Comparison of ENCODE assay signal across 8 cellular contexts in the genomic region with DNA sequence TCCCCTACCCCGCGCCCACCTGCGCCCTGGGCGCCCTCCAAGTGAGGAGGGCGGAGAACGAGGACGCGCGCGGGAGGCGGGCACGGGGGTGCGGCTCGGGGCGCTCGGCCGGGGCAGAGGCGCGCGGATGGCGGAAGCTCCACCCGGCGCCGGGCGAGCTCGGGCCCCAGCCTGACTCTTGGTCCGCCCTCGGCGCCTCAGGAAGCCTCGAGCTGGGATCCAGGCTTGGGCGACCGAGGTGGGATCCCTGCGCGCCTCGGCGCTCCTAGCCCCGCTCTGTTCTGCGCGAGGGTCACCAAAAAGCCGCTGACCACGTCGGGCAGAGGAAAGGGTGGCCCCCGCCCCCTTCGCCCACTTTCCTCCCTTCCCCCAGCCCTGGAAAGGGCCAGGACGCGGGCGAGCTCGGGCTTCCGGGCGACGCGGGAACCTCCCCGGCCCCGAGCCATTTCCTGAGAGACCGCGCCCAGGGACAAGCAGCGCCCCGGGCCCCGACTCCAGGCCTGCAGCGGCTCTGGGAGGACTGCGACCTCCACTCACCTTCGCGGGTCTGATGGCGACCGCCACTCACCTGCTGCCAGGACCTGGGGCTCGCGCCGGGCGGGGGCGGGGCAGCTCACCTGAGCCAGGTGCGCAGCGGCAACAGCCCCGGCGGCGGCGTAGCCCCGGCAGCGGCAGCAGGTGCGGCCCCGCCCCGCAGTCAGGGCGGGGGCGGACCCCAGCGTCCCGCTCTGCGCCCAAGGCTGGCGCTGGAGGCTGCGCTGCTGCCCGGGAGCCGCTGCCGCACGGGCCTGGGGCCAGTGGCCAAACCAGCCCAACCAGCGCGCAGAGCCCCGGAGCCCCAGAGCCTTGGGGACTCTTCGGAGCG. TPM values are rescaled to one million over a fixed set of nuclear protein-coding genes. Genes with fewer than 3 reads are reported as not detected.
DNase-seq lines count a peak whose midpoint lies in the region; ATAC-seq and TF ChIP-seq lines count a peak whose summit lies in the region.

No MANE protein-coding gene starts in this region.

- peak overlapping the region; percentile 100 for H3K4me3 Mint-ChIP-seq in T-helper 1 cell treated with Interleukin-12 subunit alpha and Interleukin-12 subunit beta and Interleukin-4 antibody, amounts not matched to agents 30 μg/mL and 1 μg/mL, for 36 hours

- peak overlapping the region; percentile 28 for H3K9ac ChIP-seq in GM23248

- in situ Hi-C loops in GM23248 (cut with MboI): no loop called here

- H3F3A ChIP-seq in GM23248 (ENCODE audit: insufficient read depth): no peaks in the 10 kb centered on the region

- CTCF ChIA-PET in A673 (lab: Charles Lee) (no interaction called here), OCI-LY7 (lab: Charles Lee; ENCODE audit: unreplicated experiment) (no interaction called here)

- intact Hi-C loops in A673 (cut with micrococcal nuclease; ENCODE audit: unreplicated experiment) (no loop called here), OCI-LY7 (cut with micrococcal nuclease; ENCODE audit: unreplicated experiment) (no loop called here)

- H3K27ac Mint-ChIP-seq in T-helper 1 cell treated with Interleukin-12 subunit alpha and Interleukin-12 subunit beta and Interleukin-4 antibody, amounts not matched to agents 30 μg/mL and 1 μg/mL, for 36 hours: no peak overlapping the region

- peaks cover 37% of the 10 kb centered on the region for H3K27me3 ChIP-seq in A673 (replicated peaks; ENCODE audit: insufficient read depth, low read depth, low read length, poor library complexity)
- peaks cover 4% of the 10 kb centered on the region; the same call in 1 of the 2 replicates for H3K27me3 ChIP-seq in GM23248 (replicated peaks; ENCODE audit: insufficient read depth)
- H3K27me3 ChIP-seq in mononuclear cell (ENCODE audit: insufficient read depth, low read length): no peaks in the 10 kb centered on the region

- POLR2A ChIA-PET in A673 (lab: Charles Lee; ENCODE audit: low non-redundant PET) (no interaction called here), OCI-LY7 (lab: Charles Lee) (no interaction called here)

- WGBS in GM23248 (ENCODE audit: low coverage in 1 of 2, low lambda C conversion rate in 2 of 2, missing lambda C conversion rate in 2 of 2), 2 experiments: 4% methylated on average over 52 to 77 of the region's 97 CpGs

- H3K9me3 ChIP-seq in A673 (ENCODE audit: low read depth, low read length, poor library complexity, severe bottlenecking): no peaks in the 10 kb centered on the region
- H3K9me3 ChIP-seq in GM23248 (ENCODE audit: low read depth): no peaks in the 10 kb centered on the region
- H3K9me3 ChIP-seq in mononuclear cell (ENCODE audit: low read depth, low read length): no peaks in the 10 kb centered on the region
- H3K9me3 ChIP-seq in OCI-LY7 (ENCODE audit: low read length): no peaks in the 10 kb centered on the region

- DNase-seq in A673 (ENCODE audit: low spot score) (no peak), GM23248 (peak; percentile 65), dermis blood vessel endothelial cell (peak; percentile 41), OCI-LY7 (ENCODE audit: low spot score) (no peak), Ammon's horn (ENCODE audit: low spot score) (no peak)

- H3K9me2 ChIP-seq in GM23248 (ENCODE audit: insufficient read depth) (no peaks in the 10 kb centered on the region), OCI-LY7 (ENCODE audit: insufficient read depth, low read length) (no peaks in the 10 kb centered on the region)

- peak overlapping the region; percentile 15 for H3K4me3 ChIP-seq in A673 (ENCODE audit: low read depth, low read length, poor library complexity, severe bottlenecking)
- H3K4me3 ChIP-seq in GM23248: peak overlapping the region; percentile 64
- H3K4me3 ChIP-seq in mononuclear cell (ENCODE audit: low read length): peak overlapping the region; percentile 52
- no peak overlapping the region for H3K4me3 ChIP-seq in OCI-LY7 (ENCODE audit: low read depth, low read length, poor library complexity, severe bottlenecking)

- no peaks in the 10 kb centered on the region for H3K4me1 ChIP-seq in A673 (ENCODE audit: insufficient read depth, low read length, poor library complexity, severe bottlenecking)
- peaks cover 4% of the 10 kb centered on the region; the same call in 1 of the 2 replicates for H3K4me1 ChIP-seq in GM23248 (ENCODE audit: insufficient read depth)
- H3K4me1 ChIP-seq in mononuclear cell (ENCODE audit: insufficient read depth, low read length): peaks cover 41% of the 10 kb centered on the region
- peaks cover 23% of the 10 kb centered on the region for H3K4me1 ChIP-seq in OCI-LY7 (ENCODE audit: insufficient read depth, low read length, poor library complexity, severe bottlenecking)

- H3K27ac ChIP-seq in A673 (ENCODE audit: low read depth, low read length, poor library complexity, severe bottlenecking): no peak overlapping the region
- H3K27ac ChIP-seq in GM23248: no peak overlapping the region
- H3K27ac ChIP-seq in OCI-LY7 (ENCODE audit: low read depth, low read length, poor library complexity, severe bottlenecking): no peak overlapping the region

- ATAC-seq in GM21576 (IDR thresholded peaks at IDR 0.05; ENCODE audit: unreplicated experiment): no peak

- peaks cover 8% of the 10 kb centered on the region for H3K36me3 Mint-ChIP-seq in T-helper 1 cell treated with Interleukin-12 subunit alpha and Interleukin-12 subunit beta and Interleukin-4 antibody, amounts not matched to agents 30 μg/mL and 1 μg/mL, for 36 hours (ENCODE audit: low read depth)

- H4K20me1 ChIP-seq in GM23248 (ENCODE audit: insufficient read depth): no peaks in the 10 kb centered on the region
- H4K20me1 ChIP-seq in OCI-LY7 (ENCODE audit: insufficient read depth, low read length): no peaks in the 10 kb centered on the region

- H3K79me2 ChIP-seq in GM23248 (ENCODE audit: insufficient read depth): no peaks in the 10 kb centered on the region
- H3K79me2 ChIP-seq in OCI-LY7 (ENCODE audit: insufficient read depth, low read depth, low read length): no peaks in the 10 kb centered on the region

- H2AFZ ChIP-seq in GM23248 (peak overlapping the region; percentile 72), OCI-LY7 (ENCODE audit: low read length) (no peak overlapping the region)

- no peaks in the 10 kb centered on the region for H3K9me3 Mint-ChIP-seq in T-helper 1 cell treated with Interleukin-12 subunit alpha and Interleukin-12 subunit beta and Interleukin-4 antibody, amounts not matched to agents 30 μg/mL and 1 μg/mL, for 36 hours

- no peak for TF ChIP-seq CTCF in A673 (conservative IDR thresholded peaks at IDR 0.05; ENCODE audit: low read depth, low read length)
- no peak for TF ChIP-seq CTCF in OCI-LY7 (conservative IDR thresholded peaks at IDR 0.05; ENCODE audit: low read length)

- H3K4me1 Mint-ChIP-seq in T-helper 1 cell treated with Interleukin-12 subunit alpha and Interleukin-12 subunit beta and Interleukin-4 antibody, amounts not matched to agents 30 μg/mL and 1 μg/mL, for 36 hours (ENCODE audit: low read depth): peaks cover 26% of the 10 kb centered on the region

- no peaks in the 10 kb centered on the region for H3K36me3 ChIP-seq in A673 (ENCODE audit: insufficient read depth, low read length, poor library complexity, severe bottlenecking)
- H3K36me3 ChIP-seq in GM23248 (ENCODE audit: low read depth): no peaks in the 10 kb centered on the region
- no peaks in the 10 kb centered on the region for H3K36me3 ChIP-seq in OCI-LY7 (ENCODE audit: insufficient read depth, low read length)

- H3K4me2 ChIP-seq in GM23248 (ENCODE audit: unreplicated experiment) (peak overlapping the region; percentile 66), OCI-LY7 (ENCODE audit: low read length) (no peak overlapping the region)

- H3K27me3 Mint-ChIP-seq in T-helper 1 cell treated with Interleukin-12 subunit alpha and Interleukin-12 subunit beta and Interleukin-4 antibody, amounts not matched to agents 30 μg/mL and 1 μg/mL, for 36 hours (ENCODE audit: low read depth): no peaks in the 10 kb centered on the region

- BruUV-seq in A673 (replicated peaks; lab: Mats Ljungman, UMichigan) (no TSS peak), OCI-LY7 (replicated peaks; lab: Mats Ljungman, UMichigan) (no TSS peak)

RNA-seq across cellular contexts. Expression of a gene that starts 2.2 kb away (rescaled TPM):
- total RNA-seq in A673 (2021) (16.6 and 17.6 TPM in 2 replicates), dermis blood vessel endothelial cell (43.2 and 52.2 TPM in 2 replicates), mononuclear cell (50.9 TPM), OCI-LY7 (2022) (25.3 and 29.2 TPM in 2 replicates)
- total RNA-seq in GM23248 (2014; rRNA removed; shearing (Covaris generic)): 17.7 and 28.3 TPM in 2 replicates
- polyA plus RNA-seq in GM23248 (2016; fragmentation: Nextera tagmentation; extraction: Ambion mirVana): 59.5 and 61.1 TPM in 2 replicates
- total RNA-seq in OCI-LY7 (2014; rRNA removed; shearing (Covaris generic)): 36.9 and 57.2 TPM in 2 replicates

RNA-seq across cellular contexts. Expression of a gene that starts 23.0 kb away (rescaled TPM):
- total RNA-seq in A673 (2021) (not detected in 2 replicates), dermis blood vessel endothelial cell (0.09 and 0.68 TPM in 2 replicates), mononuclear cell (not detected), OCI-LY7 (2022) (not detected in 2 replicates)
- total RNA-seq in GM23248 (2014; rRNA removed; shearing (Covaris generic)): 1.2 and 4.9 TPM in 2 replicates
- polyA plus RNA-seq in GM23248 (2016; fragmentation: Nextera tagmentation; extraction: Ambion mirVana): 2.2 and 2.4 TPM in 2 replicates
- total RNA-seq in OCI-LY7 (2014; rRNA removed; shearing (Covaris generic)): not detected in 2 replicates

RNA-seq across cellular contexts. Expression of a gene that starts 24.8 kb away (rescaled TPM):
- total RNA-seq in A673 (2021): 0.26 TPM in 1 of 2 replicates, not detected in the other
- not detected in 2 replicates for total RNA-seq in GM23248 (2014; rRNA removed; shearing (Covaris generic))
- not detected in 2 replicates for polyA plus RNA-seq in GM23248 (2016; fragmentation: Nextera tagmentation; extraction: Ambion mirVana)
- total RNA-seq in dermis blood vessel endothelial cell: 0.42 and 10.7 TPM in 2 replicates
- total RNA-seq in mononuclear cell: 19.9 TPM
- total RNA-seq in OCI-LY7 (2014; rRNA removed; shearing (Covaris generic)): 22.2 and 25.7 TPM in 2 replicates
- total RNA-seq in OCI-LY7 (2022): 27.6 and 28.2 TPM in 2 replicates

RNA-seq across cellular contexts. Expression of a gene that starts 33.1 kb away (rescaled TPM):
- total RNA-seq in A673 (2021) (33.5 and 37.6 TPM in 2 replicates), dermis blood vessel endothelial cell (34.5 and 50.2 TPM in 2 replicates), mononuclear cell (8.8 TPM), OCI-LY7 (2022) (30.3 and 32.7 TPM in 2 replicates)
- 29.2 and 44.1 TPM in 2 replicates for total RNA-seq in GM23248 (2014; rRNA removed; shearing (Covaris generic))
- 20.1 and 22.2 TPM in 2 replicates for polyA plus RNA-seq in GM23248 (2016; fragmentation: Nextera tagmentation; extraction: Ambion mirVana)
- 19.6 and 27.8 TPM in 2 replicates for total RNA-seq in OCI-LY7 (2014; rRNA removed; shearing (Covaris generic))

RNA-seq across cellular contexts. Expression of a gene that starts 47.7 kb away (rescaled TPM):
- 19.0 and 28.9 TPM in 2 replicates for total RNA-seq in A673 (2021)
- total RNA-seq in GM23248 (2014; rRNA removed; shearing (Covaris generic)): 16.5 and 24.7 TPM in 2 replicates
- 1.9 and 2.3 TPM in 2 replicates for polyA plus RNA-seq in GM23248 (2016; fragmentation: Nextera tagmentation; extraction: Ambion mirVana)
- 0.42 and 5.6 TPM in 2 replicates for total RNA-seq in dermis blood vessel endothelial cell
- total RNA-seq in mononuclear cell: 0.21 TPM
- not detected in 2 replicates for total RNA-seq in OCI-LY7 (2014; rRNA removed; shearing (Covaris generic))
- not detected in 2 replicates for total RNA-seq in OCI-LY7 (2022)

Comparison
In these comparisons a context has a peak if more than half of its experiments do, and no peak if none do; other contexts are left out.
1. DNase-seq: peak in GM23248 (single experiment) and dermis blood vessel endothelial cell (single experiment); none in A673 (single experiment), OCI-LY7 (single experiment) and Ammon's horn (single experiment).